12 cellular contexts compared by ENCODE assay signal in the genomic region with DNA sequence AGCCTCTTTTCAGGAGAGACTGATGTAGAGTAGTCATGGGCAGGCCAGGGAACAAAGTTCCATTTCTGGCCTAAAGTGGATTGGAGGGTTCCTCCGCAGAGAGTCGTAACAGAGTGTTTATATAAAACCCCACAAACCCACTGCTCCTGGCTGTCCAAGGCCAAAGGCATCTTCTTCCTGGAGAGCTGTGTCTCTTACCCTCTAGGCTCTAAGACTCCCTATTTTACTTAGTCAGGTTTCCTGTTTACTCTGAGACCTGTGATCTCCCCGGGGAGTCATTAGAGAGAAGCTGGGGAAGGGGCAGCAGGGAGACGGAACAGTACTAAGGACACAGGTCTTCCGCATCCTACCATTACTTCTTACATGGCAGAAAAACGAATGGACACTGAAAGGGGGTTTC.
DNase-seq lines count a peak whose midpoint lies in the region; ATAC-seq lines count a peak whose summit lies in the region.
"Had no signal": no experiment of that assay in that cellular context is flagged by ENCODE, and none has a peak within 500 bp of the region (broad histone marks: within the 10 kb centered on the region; RNA-seq: fewer than 3 reads in every experiment).

No MANE protein-coding gene starts in this region.

- no peaks in the 10 kb centered on the region for H3K9me3 ChIP-seq in SK-N-MC (ENCODE audit: low read depth, low read length)

- no peaks in the 10 kb centered on the region for H3K36me3 ChIP-seq in SK-N-MC (ENCODE audit: insufficient read depth, low read length)

- H3K4me3 Mint-ChIP-seq in activated CD4-positive, alpha-beta T cell treated with anti-CD3 and anti-CD28 coated beads for 36 hours: no peak overlapping the region
- no peak overlapping the region for H3K4me3 Mint-ChIP-seq in stimulated activated effector memory CD8-positive, alpha-beta T cell treated with anti-CD3 and anti-CD28 coated beads, Interleukin-12 subunit alpha, Interleukin-12 subunit beta, amount 100 ng/mL, for 72 hours
- H3K4me3 Mint-ChIP-seq: stimulated activated naive B cell treated with anti-CD40 and anti-IgM and Interleukin-4, amounts not matched to agents 10 μg/mL and 1 μg/mL and 100 μg/mL, for 72 hours had no signal

- POLR2A ChIA-PET in activated CD4-positive, alpha-beta T cell treated with anti-CD3 and anti-CD28 coated beads for 36 hours (lab: Charles Lee): no interaction called here

- peak; percentile 9 for ATAC-seq in activated CD4-positive, alpha-beta T cell treated with anti-CD3 and anti-CD28 coated beads for 36 hours
- no peak for ATAC-seq in stimulated activated effector memory CD8-positive, alpha-beta T cell treated with anti-CD3 and anti-CD28 coated beads, Interleukin-12 subunit alpha, Interleukin-12 subunit beta, amount 100 ng/mL, for 72 hours
- no peak for ATAC-seq in HG03196 (IDR thresholded peaks at IDR 0.05; ENCODE audit: unreplicated experiment)

- H3K36me3 Mint-ChIP-seq in activated CD4-positive, alpha-beta T cell treated with anti-CD3 and anti-CD28 coated beads for 36 hours (ENCODE audit: low read depth): peaks cover 9% of the 10 kb centered on the region
- peaks cover 40% of the 10 kb centered on the region for H3K36me3 Mint-ChIP-seq in stimulated activated effector memory CD8-positive, alpha-beta T cell treated with anti-CD3 and anti-CD28 coated beads, Interleukin-12 subunit alpha, Interleukin-12 subunit beta, amount 100 ng/mL, for 72 hours

- CTCF ChIA-PET in activated CD4-positive, alpha-beta T cell treated with anti-CD3 and anti-CD28 coated beads for 36 hours (lab: Charles Lee): interaction anchor here (0.5 kb wide), 1 partner anchor 96 kb away, joined by 3 read pairs; no protein-coding TSS in a partner anchor

- no peak for DNase-seq in activated CD4-positive, alpha-beta T cell treated with anti-CD3 and anti-CD28 coated beads for 36 hours
- DNase-seq in activated CD4-positive, alpha-beta T cell treated with anti-CD3 and anti-CD28 coated beads for 4 hours: no peak
- DNase-seq in SK-N-MC (ENCODE audit: low read depth, low spot score) (no peak), iris pigment epithelial cell (ENCODE audit: low read depth) (peak; percentile 67), OCI-M2 (lab: John Stamatoyannopoulos, UW; ENCODE audit: unreplicated experiment) (no peak), NCI-H128 (lab: John Stamatoyannopoulos, UW; ENCODE audit: unreplicated experiment) (no peak)
- DNase-seq in stimulated activated effector memory CD8-positive, alpha-beta T cell treated with anti-CD3 and anti-CD28 coated beads, Interleukin-12 subunit alpha, Interleukin-12 subunit beta, amount 100 ng/mL, for 72 hours (ENCODE audit: low spot score in 2 of 2): no peak
- DNase-seq: activated CD4-positive, alpha-beta T cell treated with anti-CD3 and anti-CD28 coated beads, Interleukin-2, amount 50 U/mL, for 48 hours; midbrain; NCI-H446 treated with DMSO at 0.1 percent for 48 hours; stimulated activated naive B cell treated with anti-CD40 and anti-IgM and Interleukin-4, amounts not matched to agents 10 μg/mL and 1 μg/mL and 100 μg/mL, for 72 hours had no signal

- H3K9me3 Mint-ChIP-seq in activated CD4-positive, alpha-beta T cell treated with anti-CD3 and anti-CD28 coated beads for 36 hours (ENCODE audit: low read depth): no peaks in the 10 kb centered on the region
- no peaks in the 10 kb centered on the region for H3K9me3 Mint-ChIP-seq in stimulated activated effector memory CD8-positive, alpha-beta T cell treated with anti-CD3 and anti-CD28 coated beads, Interleukin-12 subunit alpha, Interleukin-12 subunit beta, amount 100 ng/mL, for 72 hours
- H3K9me3 Mint-ChIP-seq: stimulated activated naive B cell treated with anti-CD40 and anti-IgM and Interleukin-4, amounts not matched to agents 10 μg/mL and 1 μg/mL and 100 μg/mL, for 72 hours had no signal

- no peak overlapping the region for H3K4me3 ChIP-seq in SK-N-MC

- intact Hi-C loops in activated CD4-positive, alpha-beta T cell treated with anti-CD3 and anti-CD28 coated beads for 36 hours (cut with DNase I, micrococcal nuclease): no loop called here

- H3K27ac ChIP-seq in SK-N-MC: 0 out of 2 replicates have a peak overlapping the region, but pooled peaks have one; percentile 75

- H3K4me1 Mint-ChIP-seq in activated CD4-positive, alpha-beta T cell treated with anti-CD3 and anti-CD28 coated beads for 36 hours: peaks cover 14% of the 10 kb centered on the region
- H3K4me1 Mint-ChIP-seq in stimulated activated effector memory CD8-positive, alpha-beta T cell treated with anti-CD3 and anti-CD28 coated beads, Interleukin-12 subunit alpha, Interleukin-12 subunit beta, amount 100 ng/mL, for 72 hours: peaks cover 15% of the 10 kb centered on the region

- H3K9ac ChIP-seq in SK-N-MC (ENCODE audit: insufficient read length): peak overlapping the region; percentile 47

- no peak overlapping the region for H3K27ac Mint-ChIP-seq in activated CD4-positive, alpha-beta T cell treated with anti-CD3 and anti-CD28 coated beads for 36 hours
- peak overlapping the region; percentile 58 for H3K27ac Mint-ChIP-seq in stimulated activated effector memory CD8-positive, alpha-beta T cell treated with anti-CD3 and anti-CD28 coated beads, Interleukin-12 subunit alpha, Interleukin-12 subunit beta, amount 100 ng/mL, for 72 hours

- H3K27me3 Mint-ChIP-seq in activated CD4-positive, alpha-beta T cell treated with anti-CD3 and anti-CD28 coated beads for 36 hours: no peaks in the 10 kb centered on the region
- H3K27me3 Mint-ChIP-seq: stimulated activated naive B cell treated with anti-CD40 and anti-IgM and Interleukin-4, amounts not matched to agents 10 μg/mL and 1 μg/mL and 100 μg/mL, for 72 hours had no signal
